Comparison of ENCODE assay signal across 19 cellular contexts in the genomic region with DNA sequence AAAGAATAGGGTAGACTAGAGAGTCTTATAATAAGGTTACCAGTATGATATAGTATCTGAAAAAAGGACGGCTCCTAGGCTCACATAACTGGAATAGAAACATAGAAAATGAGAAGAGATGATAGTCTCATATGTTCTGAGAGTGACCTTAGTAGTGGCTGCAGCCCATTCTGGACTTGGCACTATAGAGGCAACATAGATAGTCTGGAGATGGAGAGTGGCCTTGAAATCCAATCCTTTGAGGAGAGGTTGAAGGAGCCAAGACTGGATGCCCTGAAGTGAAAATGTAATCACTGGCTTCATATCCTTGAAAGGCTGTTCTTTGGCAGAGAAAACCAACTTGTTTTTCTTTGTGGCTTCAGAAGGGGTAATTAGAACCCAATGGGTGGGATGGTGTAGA.
DNase-seq lines count a peak whose midpoint lies in the region; ATAC-seq and TF ChIP-seq lines count a peak whose summit lies in the region.
"Had no signal": no experiment of that assay in that cellular context is flagged by ENCODE, and none has a peak within 500 bp of the region (broad histone marks: within the 10 kb centered on the region; RNA-seq: fewer than 3 reads in every experiment).

No MANE protein-coding gene starts in this region.

- peak overlapping the region; percentile 16 for H3K27ac Mint-ChIP-seq in activated CD8-positive, alpha-beta T cell treated with anti-CD3 and anti-CD28 coated beads for 36 hours
- H3K27ac Mint-ChIP-seq in activated CD8-positive, alpha-beta T cell treated with anti-CD3 and anti-CD28 coated beads, Interleukin-2, amount 10 ng/mL, durations not matched to agents 7 days and 5 days: no peak overlapping the region
- peak overlapping the region in 7 of 8 donors; percentile 35 to 87 (median 66) for H3K27ac Mint-ChIP-seq in CD8-positive, alpha-beta memory T cell
- peak overlapping the region; percentile 67 for H3K27ac Mint-ChIP-seq in central memory CD8-positive, alpha-beta T cell (ENCODE audit: low read depth)
- H3K27ac Mint-ChIP-seq: IgD-negative memory B cell had no signal

- H3K36me3 Mint-ChIP-seq in activated CD8-positive, alpha-beta T cell treated with anti-CD3 and anti-CD28 coated beads for 36 hours (ENCODE audit: low read depth): peaks cover 5% of the 10 kb centered on the region
- peaks cover 28% of the 10 kb centered on the region for H3K36me3 Mint-ChIP-seq in activated CD8-positive, alpha-beta T cell treated with anti-CD3 and anti-CD28 coated beads, Interleukin-2, amount 10 ng/mL, durations not matched to agents 7 days and 5 days (ENCODE audit: low read depth)
- peaks cover 0 to 11% (median 5%) of the 10 kb centered on the region in 3 donors for H3K36me3 Mint-ChIP-seq in CD8-positive, alpha-beta memory T cell
- H3K36me3 Mint-ChIP-seq in central memory CD8-positive, alpha-beta T cell (ENCODE audit: insufficient read depth): peaks cover 2% of the 10 kb centered on the region

- H3K27me3 ChIP-seq in CD8-positive, alpha-beta memory T cell (ENCODE audit: insufficient read depth, low read length, poor library complexity, severe bottlenecking): no peaks in the 10 kb centered on the region
- no peaks in the 10 kb centered on the region for H3K27me3 ChIP-seq in psoas muscle (ENCODE audit: insufficient read depth in 3 of 3, low read length in 2 of 3)
- H3K27me3 ChIP-seq: MG63, Peyer's patch, SJSA1 had no signal

- H3K9me3 ChIP-seq in CD8-positive, alpha-beta memory T cell (ENCODE audit: low read length): no peaks in the 10 kb centered on the region
- no peaks in the 10 kb centered on the region for H3K9me3 ChIP-seq in psoas muscle
- H3K9me3 ChIP-seq: MG63, Peyer's patch, SJSA1 had no signal

- ATAC-seq in activated CD8-positive, alpha-beta T cell treated with anti-CD3 and anti-CD28 coated beads for 36 hours: no peak
- no peak for ATAC-seq in activated CD8-positive, alpha-beta T cell treated with anti-CD3 and anti-CD28 coated beads, Interleukin-2, amount 10 ng/mL, durations not matched to agents 7 days and 5 days
- ATAC-seq in central memory CD8-positive, alpha-beta T cell (replicated peaks; ENCODE audit: extremely low read depth, poor library complexity, severe bottlenecking): no peak
- peak in 3 of 4 donors; percentile 51 to 68 (median 66) for ATAC-seq in psoas muscle
- ATAC-seq in GM19035 (IDR thresholded peaks at IDR 0.05; ENCODE audit: unreplicated experiment): no peak

- TF ChIP-seq CTCF in activated CD8-positive, alpha-beta T cell treated with anti-CD3 and anti-CD28 coated beads for 36 hours (IDR thresholded peaks at IDR 0.05): no peak
- TF ChIP-seq CTCF in psoas muscle (IDR thresholded peaks at IDR 0.05): no peak

- CTCF ChIA-PET in activated CD8-positive, alpha-beta T cell treated with anti-CD3 and anti-CD28 coated beads for 36 hours (lab: Charles Lee): interaction anchor here (1.3 to 1.8 kb wide), 4 partner anchors 21 to 121 kb away, joined by 3 to 7 read pairs (median 6); a partner anchor contains a TSS
- CTCF ChIA-PET in activated CD8-positive, alpha-beta T cell treated with anti-CD3 and anti-CD28 coated beads, Interleukin-2, amount 10 ng/mL, durations not matched to agents 7 days and 5 days (lab: Charles Lee): interaction anchor here (1.5 to 5.0 kb wide), 3 partner anchors 9 to 81 kb away, joined by 5 to 24 read pairs (median 6); a partner anchor contains a TSS
- CTCF ChIA-PET in CD8-positive, alpha-beta memory T cell (lab: Charles Lee): interaction anchor here (1.5 kb wide), 1 partner anchor 41 kb away, joined by 3 read pairs; no protein-coding TSS in a partner anchor

- H3K4me1 ChIP-seq in CD8-positive, alpha-beta memory T cell (ENCODE audit: insufficient read depth, low read length): peaks cover 44% of the 10 kb centered on the region
- H3K4me1 ChIP-seq in psoas muscle: peaks cover 79% of the 10 kb centered on the region
- H3K4me1 ChIP-seq: Peyer's patch had no signal

- no peak overlapping the region for H3K4me3 Mint-ChIP-seq in activated CD8-positive, alpha-beta T cell treated with anti-CD3 and anti-CD28 coated beads for 36 hours
- H3K4me3 Mint-ChIP-seq in activated CD8-positive, alpha-beta T cell treated with anti-CD3 and anti-CD28 coated beads, Interleukin-2, amount 10 ng/mL, durations not matched to agents 7 days and 5 days: no peak overlapping the region
- no peak overlapping the region for H3K4me3 Mint-ChIP-seq in CD8-positive, alpha-beta memory T cell
- no peak overlapping the region for H3K4me3 Mint-ChIP-seq in central memory CD8-positive, alpha-beta T cell
- H3K4me3 Mint-ChIP-seq: H9, IgD-negative memory B cell had no signal

- no peaks in the 10 kb centered on the region for H3K9me3 Mint-ChIP-seq in activated CD8-positive, alpha-beta T cell treated with anti-CD3 and anti-CD28 coated beads for 36 hours
- H3K9me3 Mint-ChIP-seq in activated CD8-positive, alpha-beta T cell treated with anti-CD3 and anti-CD28 coated beads, Interleukin-2, amount 10 ng/mL, durations not matched to agents 7 days and 5 days (ENCODE audit: insufficient read depth): no peaks in the 10 kb centered on the region
- H3K9me3 Mint-ChIP-seq in CD8-positive, alpha-beta memory T cell: no peaks in the 10 kb centered on the region
- no peaks in the 10 kb centered on the region for H3K9me3 Mint-ChIP-seq in central memory CD8-positive, alpha-beta T cell
- H3K9me3 Mint-ChIP-seq: H9, IgD-negative memory B cell had no signal

- no peaks in the 10 kb centered on the region for H3K36me3 ChIP-seq in CD8-positive, alpha-beta memory T cell (ENCODE audit: insufficient read depth, low read length)
- no peaks in the 10 kb centered on the region for H3K36me3 ChIP-seq in psoas muscle (ENCODE audit: insufficient read depth in 1 of 2, low read depth in 1 of 2)
- H3K36me3 ChIP-seq: MG63, Peyer's patch, SJSA1 had no signal

- H3K4me1 Mint-ChIP-seq in activated CD8-positive, alpha-beta T cell treated with anti-CD3 and anti-CD28 coated beads for 36 hours (ENCODE audit: low read depth): peaks cover 68% of the 10 kb centered on the region
- peaks cover 69% of the 10 kb centered on the region for H3K4me1 Mint-ChIP-seq in activated CD8-positive, alpha-beta T cell treated with anti-CD3 and anti-CD28 coated beads, Interleukin-2, amount 10 ng/mL, durations not matched to agents 7 days and 5 days (ENCODE audit: low read depth)
- H3K4me1 Mint-ChIP-seq in CD8-positive, alpha-beta memory T cell: peaks cover 66 to 93% (median 82%) of the 10 kb centered on the region in 3 donors
- peaks cover 78% of the 10 kb centered on the region for H3K4me1 Mint-ChIP-seq in central memory CD8-positive, alpha-beta T cell

- POLR2A ChIA-PET in activated CD8-positive, alpha-beta T cell treated with anti-CD3 and anti-CD28 coated beads for 36 hours (lab: Charles Lee): interaction anchor here (1.2 kb wide), 1 partner anchor 18 kb away, joined by 3 read pairs; no protein-coding TSS in a partner anchor
- POLR2A ChIA-PET in activated CD8-positive, alpha-beta T cell treated with anti-CD3 and anti-CD28 coated beads, Interleukin-2, amount 10 ng/mL, durations not matched to agents 7 days and 5 days (lab: Charles Lee): no interaction called here
- POLR2A ChIA-PET in CD8-positive, alpha-beta memory T cell (lab: Charles Lee): no interaction called here

- no peak for DNase-seq in activated CD8-positive, alpha-beta T cell treated with anti-CD3 and anti-CD28 coated beads for 36 hours
- no peak for DNase-seq in activated CD8-positive, alpha-beta T cell treated with anti-CD3 and anti-CD28 coated beads, Interleukin-2, amount 10 ng/mL, durations not matched to agents 7 days and 5 days
- no peak for DNase-seq in CD8-positive, alpha-beta memory T cell
- no peak for DNase-seq in central memory CD8-positive, alpha-beta T cell (ENCODE audit: low spot score in 2 of 2)
- no peak for DNase-seq in psoas muscle
- DNase-seq in NK-92 treated with Interleukin-12 subunit alpha and Interleukin-12 subunit beta, amount 100 ng/mL, for 24 hours (lab: John Stamatoyannopoulos, UW): no peak
- DNase-seq in GM03348 (ENCODE audit: low spot score): no peak
- DNase-seq: H9, Karpas-422, MG63, NCI-H1092, NCI-H1436 treated with DMSO at 0.1 percent for 48 hours, NCI-H2029, NCI-H446 treated with DMSO at 0.1 percent for 48 hours, NCI-H69, Peyer's patch had no signal

- H3K27ac ChIP-seq in CD8-positive, alpha-beta memory T cell (ENCODE audit: low read depth, low read length): no peak overlapping the region
- H3K27ac ChIP-seq in psoas muscle: peak overlapping the region; percentile 55
- H3K27ac ChIP-seq: Peyer's patch, SJSA1 had no signal

- intact Hi-C loops in activated CD8-positive, alpha-beta T cell treated with anti-CD3 and anti-CD28 coated beads for 36 hours (cut with micrococcal nuclease): no loop called here
- intact Hi-C loops in psoas muscle (cut with DNase I): no loop called here

- 15 to 50% (median 33%) methylated on average over 1 of the region's 1 CpG for WGBS in psoas muscle, 3 donors

- no peak overlapping the region for H3K4me3 ChIP-seq in CD8-positive, alpha-beta memory T cell (ENCODE audit: low read length)
- no peak overlapping the region for H3K4me3 ChIP-seq in psoas muscle
- H3K4me3 ChIP-seq: MG63, Peyer's patch, SJSA1 had no signal

- no peaks in the 10 kb centered on the region for H3K27me3 Mint-ChIP-seq in activated CD8-positive, alpha-beta T cell treated with anti-CD3 and anti-CD28 coated beads for 36 hours
- H3K27me3 Mint-ChIP-seq in activated CD8-positive, alpha-beta T cell treated with anti-CD3 and anti-CD28 coated beads, Interleukin-2, amount 10 ng/mL, durations not matched to agents 7 days and 5 days (ENCODE audit: low read depth): no peaks in the 10 kb centered on the region
- H3K27me3 Mint-ChIP-seq in CD8-positive, alpha-beta memory T cell: no peaks in the 10 kb centered on the region
- no peaks in the 10 kb centered on the region for H3K27me3 Mint-ChIP-seq in central memory CD8-positive, alpha-beta T cell
- H3K27me3 Mint-ChIP-seq: IgD-negative memory B cell had no signal

Comparison
In these comparisons a context has a peak if more than half of its experiments do, and no peak if none do; other contexts are left out.
1. ATAC-seq: peak in psoas muscle (3 of 4); none in activated CD8-positive, alpha-beta T cell treated with anti-CD3 and anti-CD28 coated beads for 36 hours (single experiment), activated CD8-positive, alpha-beta T cell treated with anti-CD3 and anti-CD28 coated beads, Interleukin-2, amount 10 ng/mL, durations not matched to agents 7 days and 5 days (single experiment), central memory CD8-positive, alpha-beta T cell (single experiment) and GM19035 (single experiment).